Comparison of ENCODE assay signal across 8 cellular contexts in genomic region chr18:73842795-73843394, GRCh38.
DNase-seq lines count a peak whose midpoint lies in the region; ATAC-seq and TF ChIP-seq lines count a peak whose summit lies in the region.

No MANE protein-coding gene starts in this region.

- peaks cover 1% of the 10 kb centered on the region for H3K27me3 Mint-ChIP-seq in IgD-negative memory B cell

- H3K27ac ChIP-seq in SU-DHL-6 (ENCODE audit: low read depth, low read length): no peak overlapping the region
- H3K27ac ChIP-seq in body of pancreas: no peak overlapping the region

- no peak for TF ChIP-seq POLR2A in body of pancreas (IDR thresholded peaks at IDR 0.05)

- ATAC-seq in GM21515 (IDR thresholded peaks at IDR 0.05; ENCODE audit: unreplicated experiment): peak; percentile 80
- peak; percentile 67 for ATAC-seq in body of pancreas

- no peaks in the 10 kb centered on the region for H3F3A ChIP-seq in SU-DHL-6 (ENCODE audit: insufficient read depth)

- H3K9ac ChIP-seq in SU-DHL-6 (ENCODE audit: low read length): no peak overlapping the region

- H3K4me2 ChIP-seq in SU-DHL-6 (ENCODE audit: low read depth, low read length, poor library complexity, severe bottlenecking): no peak overlapping the region

- TF ChIP-seq CTCF in GM06990 (IDR thresholded peaks at IDR 0.05; ENCODE audit: insufficient read depth, low read length, poor library complexity, severe bottlenecking) (peak; percentile 95), SU-DHL-6 (IDR thresholded peaks at IDR 0.05; ENCODE audit: insufficient read depth, low read length, poor library complexity, severe bottlenecking) (peak; percentile 97), body of pancreas (IDR thresholded peaks at IDR 0.05) (peak; percentile 75 to 99 (median 84))

- peaks cover 5% of the 10 kb centered on the region for H3K4me1 ChIP-seq in body of pancreas

- DNase-seq in GM06990 (ENCODE audit: extremely low read depth, insufficient read length): no peak
- peak; percentile 42 to 55 (median 48) for DNase-seq in body of pancreas
- DNase-seq in iris pigment epithelial cell (ENCODE audit: low read depth): peak; percentile 46
- DNase-seq in stimulated activated CD4-positive, alpha-beta T cell treated with anti-CD3 and anti-CD28 coated beads, Interleukin-4, amount 100 ng/mL, for 1 hour: peak; percentile 49
- DNase-seq in NK-92 treated with Interleukin-12 subunit alpha and Interleukin-12 subunit beta, amount 100 ng/mL, for 24 hours (lab: John Stamatoyannopoulos, UW): no peak

- no peaks in the 10 kb centered on the region for H4K20me1 ChIP-seq in SU-DHL-6 (ENCODE audit: low read depth, low read length)

- H3K4me1 Mint-ChIP-seq in IgD-negative memory B cell: peaks cover 0 to 3% (median 0%) of the 10 kb centered on the region in 3 donors

- H3K9me3 ChIP-seq in SU-DHL-6 (ENCODE audit: insufficient read depth, low read length) (no peaks in the 10 kb centered on the region), body of pancreas (no peaks in the 10 kb centered on the region)

- intact Hi-C loops in body of pancreas (cut with DNase I): loop anchor here (10.0 kb wide), 1 partner anchor 1078 kb away; no protein-coding TSS in a partner anchor

- H3K36me3 ChIP-seq in GM06990 (ENCODE audit: control insufficient read depth, insufficient read depth, low read length) (no peaks in the 10 kb centered on the region), SU-DHL-6 (ENCODE audit: low read length) (no peaks in the 10 kb centered on the region), body of pancreas (replicated peaks in 1 of 2; ENCODE audit: insufficient read depth in 1 of 2, low read depth in 2 of 2) (no peaks in the 10 kb centered on the region)

- H3K36me3 Mint-ChIP-seq in IgD-negative memory B cell: no peaks in the 10 kb centered on the region

- H2AFZ ChIP-seq in SU-DHL-6 (ENCODE audit: low read depth, low read length, severe bottlenecking): no peak overlapping the region

- H3K79me2 ChIP-seq in SU-DHL-6 (ENCODE audit: insufficient read depth, low read length): no peaks in the 10 kb centered on the region

- H3K9me3 Mint-ChIP-seq in IgD-negative memory B cell: no peaks in the 10 kb centered on the region

- H3K27me3 ChIP-seq in GM06990 (replicated peaks; ENCODE audit: control insufficient read depth, insufficient read depth, low read length): no peaks in the 10 kb centered on the region
- no peaks in the 10 kb centered on the region for H3K27me3 ChIP-seq in SU-DHL-6 (ENCODE audit: low read length)
- H3K27me3 ChIP-seq in body of pancreas: peaks cover 0 to 4% of the 10 kb centered on the region in 2 donors

- H3K9me2 ChIP-seq in SU-DHL-6 (replicated peaks; ENCODE audit: insufficient read depth, low read length): no peaks in the 10 kb centered on the region

- 1 to 2% methylated on average over 10 of the region's 10 CpGs for WGBS in body of pancreas, 2 donors

- H3K4me3 ChIP-seq in GM06990 (replicated peaks; ENCODE audit: low read depth, low read length): no peak overlapping the region
- H3K4me3 ChIP-seq in SU-DHL-6 (ENCODE audit: insufficient read depth, low read length, poor library complexity, severe bottlenecking): no peak overlapping the region
- H3K4me3 ChIP-seq in body of pancreas: no peak overlapping the region

- peak overlapping the region in 3 of 4 donors; percentile 53 to 61 (median 58) for H3K4me3 Mint-ChIP-seq in IgD-negative memory B cell

- H3K27ac Mint-ChIP-seq in IgD-negative memory B cell: peak overlapping the region in 1 of 3 donors; percentile 87

Comparison
In these comparisons a context has a peak if more than half of its experiments do, and no peak if none do; other contexts are left out.
1. DNase-seq: peak in body of pancreas (4 of 4), iris pigment epithelial cell (single experiment) and stimulated activated CD4-positive, alpha-beta T cell treated with anti-CD3 and anti-CD28 coated beads, Interleukin-4, amount 100 ng/mL, for 1 hour (single experiment); none in GM06990 (single experiment) and NK-92 treated with Interleukin-12 subunit alpha and Interleukin-12 subunit beta, amount 100 ng/mL, for 24 hours (single experiment).
2. Peak in every context shown above with its lines, with median percentiles within 50 percentile points of each other: CTCF ChIP-seq.